In the genomic region with DNA sequence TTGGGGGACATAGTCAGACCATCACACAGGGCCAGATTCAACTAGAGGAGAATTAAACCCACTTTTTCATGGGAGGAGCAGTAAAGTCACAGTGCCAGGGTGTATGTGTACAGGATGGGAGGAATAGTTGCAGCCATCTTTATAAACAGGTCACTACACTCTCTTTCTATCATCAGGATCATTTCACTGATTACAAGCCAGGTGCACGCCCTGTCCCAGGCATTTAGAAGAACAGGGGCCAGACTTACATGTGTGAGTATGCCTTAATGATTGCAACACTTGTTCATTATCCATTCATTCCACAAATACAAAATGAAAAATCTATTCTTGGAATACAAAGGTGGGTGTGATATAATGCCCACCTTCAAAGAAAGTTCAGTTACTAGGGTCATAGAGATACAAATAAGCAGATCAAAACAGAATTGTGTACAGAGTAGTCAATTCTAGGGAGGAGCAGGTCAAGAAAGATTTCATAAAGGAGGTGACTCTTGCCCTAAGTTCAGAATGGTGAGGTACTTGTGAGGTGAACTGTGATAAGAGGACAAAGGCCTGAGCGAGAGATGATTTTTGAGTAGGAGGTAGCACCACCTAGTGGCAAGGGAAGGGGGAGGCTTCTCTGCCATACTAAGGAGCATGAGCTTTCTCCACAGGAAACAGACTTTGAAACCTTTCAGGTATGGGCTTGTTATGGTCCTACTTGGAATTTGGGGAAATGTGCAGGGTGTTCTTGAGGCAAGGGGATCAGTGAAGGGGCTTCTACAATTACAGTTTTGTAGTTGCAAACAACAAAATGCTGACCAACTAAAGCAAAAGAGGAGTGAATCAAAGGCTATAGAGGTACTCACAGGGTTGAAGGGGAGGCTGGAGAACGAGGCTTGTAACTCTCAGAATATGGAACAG, we compare ENCODE assay signal across 8 cellular contexts.
DNase-seq lines count a peak whose midpoint lies in the region; ATAC-seq and TF ChIP-seq lines count a peak whose summit lies in the region.

No MANE protein-coding gene starts in this region.

- H3K4me1 Mint-ChIP-seq in naive thymus-derived CD8-positive, alpha-beta T cell: peaks cover 0 to 2% (median 0%) of the 10 kb centered on the region in 4 donors

- POLR2A ChIA-PET in naive thymus-derived CD8-positive, alpha-beta T cell (lab: Charles Lee): no interaction called here

- no peak overlapping the region for H3K4me3 Mint-ChIP-seq in naive thymus-derived CD8-positive, alpha-beta T cell

- H3K4me3 ChIP-seq in WI38 (ENCODE audit: low read depth, low read length): no peak overlapping the region

- peaks cover 0 to 34% (median 16%) of the 10 kb centered on the region in 9 donors for H3K9me3 Mint-ChIP-seq in naive thymus-derived CD8-positive, alpha-beta T cell

- no peak for TF ChIP-seq POLR2A in erythroblast (IDR thresholded peaks at IDR 0.05; ENCODE audit: low read length)

- DNase-seq in COLO829 (ENCODE audit: low spot score) (peak; percentile 85), NCI-H2029 treated with DMSO at 0.1 percent for 48 hours (lab: John Stamatoyannopoulos, UW) (peak; percentile 44), erythroblast (lab: John Stamatoyannopoulos, UW) (peak; percentile 45 to 65), omental fat pad (ENCODE audit: low spot score) (no peak)
- peak in 6 of 10 donors; percentile 10 to 38 (median 24) for DNase-seq in naive thymus-derived CD8-positive, alpha-beta T cell

- peak overlapping the region in 1 of 10 donors; percentile 9 for H3K27ac Mint-ChIP-seq in naive thymus-derived CD8-positive, alpha-beta T cell

- ATAC-seq in GM18867 (IDR thresholded peaks at IDR 0.05; ENCODE audit: unreplicated experiment) (peak; percentile 99), HG02970 (IDR thresholded peaks at IDR 0.05; ENCODE audit: low FRiP score, unreplicated experiment) (peak; percentile 87), omental fat pad (ENCODE audit: low FRiP score) (no peak)
- ATAC-seq in naive thymus-derived CD8-positive, alpha-beta T cell: peak in 1 of 2 donors; percentile 39

- H3K27me3 Mint-ChIP-seq in naive thymus-derived CD8-positive, alpha-beta T cell: peaks cover 6 to 20% (median 11%) of the 10 kb centered on the region in 5 donors

- peak; percentile 93 for TF ChIP-seq CTCF in WI38 (IDR thresholded peaks at IDR 0.05; ENCODE audit: low read depth, low read length)
- TF ChIP-seq CTCF in omental fat pad (IDR thresholded peaks at IDR 0.05): peak in 1 of 3 donors; percentile 9

- H3K36me3 Mint-ChIP-seq in naive thymus-derived CD8-positive, alpha-beta T cell: peaks cover 0 to 4% (median 4%) of the 10 kb centered on the region in 3 donors
